Comparison of ENCODE assay signal across 9 cellular contexts in genomic region chr2:135875491-135876065, GRCh38. TPM values are rescaled to one million over a fixed set of nuclear protein-coding genes. Genes with fewer than 3 reads are reported as not detected.
DNase-seq lines count a peak whose midpoint lies in the region; ATAC-seq and TF ChIP-seq lines count a peak whose summit lies in the region.
"Had no signal": no experiment of that assay in that cellular context is flagged by ENCODE, and none has a peak within 500 bp of the region (broad histone marks: within the 10 kb centered on the region; RNA-seq: fewer than 3 reads in every experiment).

No MANE protein-coding gene starts in this region.

- no peak for TF ChIP-seq CTCF in C4-2B (conservative IDR thresholded peaks at IDR 0.05)
- no peak for TF ChIP-seq CTCF in OCI-LY3 (IDR thresholded peaks at IDR 0.05; ENCODE audit: low read depth, low read length)
- TF ChIP-seq CTCF in suprapubic skin (IDR thresholded peaks at IDR 0.05), result no peak

- H3K36me3 ChIP-seq in OCI-LY3 (replicated peaks; ENCODE audit: low read depth, low read length) (peaks cover 2% of the 10 kb centered on the region), neuronal stem cell (replicated peaks in 1 of 2; ENCODE audit: control insufficient read depth in 2 of 2, insufficient read depth in 2 of 2, low read length in 2 of 2) (peaks cover 6 to 44% of the 10 kb centered on the region in 2 donors), suprapubic skin (peaks cover 8% of the 10 kb centered on the region)

- no peak for TF ChIP-seq EP300 in suprapubic skin (IDR thresholded peaks at IDR 0.05)

- TF ChIP-seq POLR2A in suprapubic skin (IDR thresholded peaks at IDR 0.05), result no peak

- peak overlapping the region; percentile 54 for H3K4ac ChIP-seq in neuronal stem cell (ENCODE audit: low read length)

- no peak overlapping the region for H3K14ac ChIP-seq in neuronal stem cell (ENCODE audit: low read length)

- no CpG with 5 or more reads among the region's 26 CpGs for WGBS in neuronal stem cell (ENCODE audit: extremely low coverage in 2 of 2, insufficient read length in 2 of 2, insufficient replicate concordance in 1 of 2), 2 donors
- 5% methylated on average over 8 of the region's 26 CpGs for WGBS in suprapubic skin

- H2BK5ac ChIP-seq in neuronal stem cell (ENCODE audit: low read length), result no peak overlapping the region

- H4K91ac ChIP-seq in neuronal stem cell (ENCODE audit: low read depth, low read length, poor library complexity), result no peak overlapping the region

- no peaks in the 10 kb centered on the region for H3K9me3 ChIP-seq in OCI-LY3 (ENCODE audit: insufficient read depth, low read length)
- no peaks in the 10 kb centered on the region for H3K9me3 ChIP-seq in neuronal stem cell (replicated peaks in 1 of 2; ENCODE audit: control insufficient read depth in 2 of 2, insufficient read depth in 1 of 2, low read depth in 1 of 2, low read length in 2 of 2)
- H3K9me3 ChIP-seq in suprapubic skin, result no peaks in the 10 kb centered on the region

- H3K79me2 ChIP-seq in OCI-LY3 (ENCODE audit: low read length), result peaks cover 34% of the 10 kb centered on the region

- no peak overlapping the region for H2BK15ac ChIP-seq in neuronal stem cell (ENCODE audit: low read length)

- H3K79me1 ChIP-seq in neuronal stem cell (ENCODE audit: low read depth, low read length), result peaks cover 5% of the 10 kb centered on the region

- peak overlapping the region; percentile 98 for H2BK120ac ChIP-seq in neuronal stem cell (ENCODE audit: low read depth, low read length)

- H4K20me1 ChIP-seq in OCI-LY3 (ENCODE audit: insufficient read depth, low read length), result peaks cover 21% of the 10 kb centered on the region

- H3K9ac ChIP-seq in OCI-LY3 (ENCODE audit: low read length) (peak overlapping the region; percentile 87), neuronal stem cell (ENCODE audit: low read depth, low read length, poor library complexity) (peak overlapping the region; percentile 93)

- peak overlapping the region; percentile 94 for H3K4me2 ChIP-seq in OCI-LY3 (ENCODE audit: low read length)
- peak overlapping the region; percentile 82 for H3K4me2 ChIP-seq in neuronal stem cell (ENCODE audit: insufficient read depth, low read length, poor library complexity, severe bottlenecking)

- peaks cover 9% of the 10 kb centered on the region; the same call in 1 of the 2 replicates for H3K4me1 ChIP-seq in OCI-LY3 (ENCODE audit: low read length)
- peaks cover 2 to 8% of the 10 kb centered on the region in 2 donors for H3K4me1 ChIP-seq in neuronal stem cell (ENCODE audit: control insufficient read depth in 2 of 2, insufficient read depth in 1 of 2, low read depth in 1 of 2, low read length in 2 of 2)
- peaks cover 20% of the 10 kb centered on the region for H3K4me1 ChIP-seq in suprapubic skin

- no peak overlapping the region for H2BK12ac ChIP-seq in neuronal stem cell (ENCODE audit: low read length)

- H3K18ac ChIP-seq in neuronal stem cell (ENCODE audit: low read length), result peak overlapping the region; percentile 97

- H3K27me3 ChIP-seq in OCI-LY3 (ENCODE audit: low read depth, low read length), result no peaks in the 10 kb centered on the region
- no peaks in the 10 kb centered on the region for H3K27me3 ChIP-seq in neuronal stem cell (ENCODE audit: control insufficient read depth in 3 of 3, insufficient read depth in 3 of 3, low read depth in 1 of 3, low read length in 3 of 3)
- no peaks in the 10 kb centered on the region for H3K27me3 ChIP-seq in suprapubic skin

- H3K4me3 ChIP-seq in OCI-LY3 (ENCODE audit: low read length) (peak overlapping the region; percentile 98), neuronal stem cell (ENCODE audit: low read length in 2 of 2) (peak overlapping the region; percentile 77 to 95), suprapubic skin (peak overlapping the region; percentile 91)

- H3K23ac ChIP-seq in neuronal stem cell (ENCODE audit: low read depth, low read length, poor library complexity), result peak overlapping the region; percentile 75

- peak; percentile 57 for DNase-seq in activated T-helper 1 cell treated with Interleukin-2 at 50 U/mL for 16 hours (ENCODE audit: low read depth)
- DNase-seq in fibroblast of the conjunctiva (ENCODE audit: low read depth), result peak; percentile 18
- DNase-seq in neuronal stem cell (ENCODE audit: low spot score), result peak; percentile 57
- DNase-seq in suprapubic skin (ENCODE audit: low spot score in 2 of 2), result peak; percentile 71 to 81

- H2AFZ ChIP-seq in OCI-LY3 (ENCODE audit: low read depth, low read length) (no peak overlapping the region; the same call in 1 of the 2 replicates), neuronal stem cell (ENCODE audit: low read length) (peak overlapping the region; percentile 94)

- ATAC-seq in GM19043 (IDR thresholded peaks at IDR 0.05; ENCODE audit: low read depth, unreplicated experiment) (peak; percentile 54), HG03196 (IDR thresholded peaks at IDR 0.05; ENCODE audit: unreplicated experiment) (peak; percentile 58)

- H2AK5ac ChIP-seq in neuronal stem cell (ENCODE audit: low read depth, low read length), result peak overlapping the region; percentile 76

- H3K27ac ChIP-seq in C4-2B, result peak overlapping the region; percentile 78
- peak overlapping the region; percentile 69 for H3K27ac ChIP-seq in OCI-LY3 (ENCODE audit: low read length)
- H3K27ac ChIP-seq in neuronal stem cell (replicated peaks; ENCODE audit: low read length), result peak overlapping the region; percentile 63
- H3K27ac ChIP-seq in suprapubic skin, result peak overlapping the region; percentile 87

- no peak overlapping the region for H4K8ac ChIP-seq in neuronal stem cell (ENCODE audit: low read depth, low read length)

RNA-seq across cellular contexts. Expression of gene MCM6, which starts 0.7 kb away (rescaled TPM):
- polyA plus RNA-seq in neuronal stem cell (2013, experiment 1 of 2), result 52.8 TPM
- polyA plus RNA-seq in neuronal stem cell (2013, experiment 2 of 2), result 51.8 TPM
- total RNA-seq in suprapubic skin, result 10 to 100 TPM in 1 of 4 donors, 1 to 10 TPM in 3; 6.6 to 13.5 (median 7.8) TPM

RNA-seq across cellular contexts. Expression of gene LCT, which starts 38.6 kb away (rescaled TPM):
- polyA plus RNA-seq in neuronal stem cell (2013, experiment 1 of 2), result not detected
- not detected for polyA plus RNA-seq in neuronal stem cell (2013, experiment 2 of 2)
- not detected for total RNA-seq in suprapubic skin
- total RNA-seq: pulmonary artery endothelial cell had no signal

Comparison
In these comparisons a context has a peak if more than half of its experiments do, and no peak if none do; other contexts are left out.
1. Peak in every context shown above with its lines: DNase-seq, ATAC-seq, H3K4me3 ChIP-seq and H3K27ac ChIP-seq.
2. DNase-seq: peak in every context shown above with its lines; median percentile 76 in suprapubic skin; 57 in activated T-helper 1 cell treated with Interleukin-2 at 50 U/mL for 16 hours; 57 in neuronal stem cell; 18 in fibroblast of the conjunctiva.